ENCODE assay signal across 16 cellular contexts in genomic region chr20:4109307-4109564, GRCh38. TPM values are rescaled to one million over a fixed set of nuclear protein-coding genes. Genes with fewer than 3 reads are reported as not detected.
A peak's percentile ranks its signal among the peaks of the same experiment; 100 is the strongest.
DNase-seq lines count a peak whose midpoint lies in the region; ATAC-seq and TF ChIP-seq lines count a peak whose summit lies in the region.
"Had no signal": no experiment of that assay in that cellular context is flagged by ENCODE, and none has a peak within 500 bp of the region (broad histone marks: within the 10 kb centered on the region; RNA-seq: fewer than 3 reads in every experiment).

No MANE protein-coding gene starts in this region.

- H3K27me3 Mint-ChIP-seq in activated CD8-positive, alpha-beta T cell treated with anti-CD3 and anti-CD28 coated beads for 36 hours = peaks cover 9% of the 10 kb centered on the region

- H3K9me3 Mint-ChIP-seq in activated CD8-positive, alpha-beta T cell treated with anti-CD3 and anti-CD28 coated beads for 36 hours = no peaks in the 10 kb centered on the region

- no peaks in the 10 kb centered on the region for H3K36me3 Mint-ChIP-seq in activated CD8-positive, alpha-beta T cell treated with anti-CD3 and anti-CD28 coated beads for 36 hours (ENCODE audit: low read depth)
- H3K36me3 Mint-ChIP-seq: activated naive CD8-positive, alpha-beta T cell; CD4-positive, CD25-positive, alpha-beta regulatory T cell; immature natural killer cell had no signal

- H3K27ac ChIP-seq in HEK293 (ENCODE audit: extremely low read depth, low read depth, low read length) = no peak overlapping the region; the same call in 1 of the 2 replicates
- H3K27ac ChIP-seq in mesodermal cell (ENCODE audit: low read depth, low read length, severe bottlenecking) = peak overlapping the region; percentile 12
- H3K27ac ChIP-seq: breast epithelium, heart right ventricle, neutrophil, SJSA1 had no signal

- no peak overlapping the region for H3K4me3 ChIP-seq in HEK293 (ENCODE audit: low read depth, low read length)
- no peak overlapping the region for H3K4me3 ChIP-seq in mesodermal cell (ENCODE audit: extremely low read depth, insufficient read depth, low read length, poor library complexity, severe bottlenecking)
- H3K4me3 ChIP-seq: breast epithelium, heart right ventricle, SJSA1 had no signal

- H3K4me1 Mint-ChIP-seq in activated CD8-positive, alpha-beta T cell treated with anti-CD3 and anti-CD28 coated beads for 36 hours (ENCODE audit: low read depth) = peaks cover 29% of the 10 kb centered on the region

- H3K27ac Mint-ChIP-seq in activated CD8-positive, alpha-beta T cell treated with anti-CD3 and anti-CD28 coated beads for 36 hours = peak overlapping the region; percentile 80
- H3K27ac Mint-ChIP-seq: activated naive CD8-positive, alpha-beta T cell; CD4-positive, CD25-positive, alpha-beta regulatory T cell; immature natural killer cell had no signal

- CTCF ChIA-PET in HEK293 (lab: Yijun Ruan, JAX) = interaction anchor here (0.5 to 2.1 kb wide), 15 partner anchors 10 to 446 kb away, joined by 3 to 10 read pairs (median 3); no protein-coding TSS in a partner anchor
- CTCF ChIA-PET in activated CD8-positive, alpha-beta T cell treated with anti-CD3 and anti-CD28 coated beads for 36 hours (lab: Charles Lee) = interaction anchor here (0.7 to 1.7 kb wide), 5 partner anchors 14 to 107 kb away, joined by 3 to 7 read pairs (median 4); no protein-coding TSS in a partner anchor

- POLR2A ChIA-PET in HEK293 (lab: Yijun Ruan, JAX) = no interaction called here
- POLR2A ChIA-PET in activated CD8-positive, alpha-beta T cell treated with anti-CD3 and anti-CD28 coated beads for 36 hours (lab: Charles Lee) = no interaction called here

- intact Hi-C loops in activated CD8-positive, alpha-beta T cell treated with anti-CD3 and anti-CD28 coated beads for 36 hours (cut with micrococcal nuclease) = loop anchor here (5.0 kb wide), 1 partner anchor 483 kb away; no protein-coding TSS in a partner anchor

- H3K4me1 ChIP-seq in HEK293 (ENCODE audit: control insufficient read depth, insufficient read depth, low read length) = no peaks in the 10 kb centered on the region; the same call in 1 of the 2 replicates
- peaks cover 29% of the 10 kb centered on the region for H3K4me1 ChIP-seq in mesodermal cell (ENCODE audit: control insufficient read depth, insufficient read depth, low read length, poor library complexity, severe bottlenecking)
- H3K4me1 ChIP-seq: SJSA1 had no signal

- no peak overlapping the region for H3K4me3 Mint-ChIP-seq in activated CD8-positive, alpha-beta T cell treated with anti-CD3 and anti-CD28 coated beads for 36 hours
- H3K4me3 Mint-ChIP-seq: activated naive CD8-positive, alpha-beta T cell; immature natural killer cell had no signal

- H3K36me3 ChIP-seq in HEK293 (ENCODE audit: control insufficient read depth in 2 of 2, insufficient read depth in 1 of 2, low read length in 2 of 2) (no peaks in the 10 kb centered on the region), mesodermal cell (ENCODE audit: control insufficient read depth, insufficient read depth, low read length) (no peaks in the 10 kb centered on the region)
- H3K36me3 ChIP-seq: breast epithelium, heart right ventricle, neutrophil, SJSA1 had no signal

- no peak for TF ChIP-seq CTCF in HEK293 (tag by site-specific recombination; IDR thresholded peaks at IDR 0.05)
- TF ChIP-seq CTCF in activated CD8-positive, alpha-beta T cell treated with anti-CD3 and anti-CD28 coated beads for 36 hours (IDR thresholded peaks at IDR 0.05) = no peak

- 79 to 100% methylated on average over 3 of the region's 3 CpGs for WGBS in mesodermal cell (ENCODE audit: insufficient coverage in 2 of 2), 2 experiments

- ATAC-seq in activated CD8-positive, alpha-beta T cell treated with anti-CD3 and anti-CD28 coated beads for 36 hours = no peak
- ATAC-seq in HG02571 (IDR thresholded peaks at IDR 0.05; ENCODE audit: unreplicated experiment) (no peak), GM18907 (IDR thresholded peaks at IDR 0.05; ENCODE audit: unreplicated experiment) (no peak)

- DNase-seq in activated CD8-positive, alpha-beta memory T cell treated with anti-CD3 and anti-CD28 coated beads for 24 hours = peak; percentile 68
- no peak for DNase-seq in activated CD8-positive, alpha-beta memory T cell treated with anti-CD3 and anti-CD28 coated beads, Interleukin-2, amount 50 U/mL, for 4 hours
- no peak for DNase-seq in activated CD8-positive, alpha-beta T cell treated with anti-CD3 and anti-CD28 coated beads for 36 hours
- DNase-seq in NCI-H2081 treated with DMSO at 0.1 percent for 48 hours (lab: John Stamatoyannopoulos, UW) = no peak
- DNase-seq: cortex of kidney had no signal

- H3K9me3 ChIP-seq in HEK293 (ENCODE audit: control insufficient read depth, insufficient read depth, low read depth, low read length) (no peaks in the 10 kb centered on the region), mesodermal cell (ENCODE audit: control insufficient read depth, low read length) (no peaks in the 10 kb centered on the region)
- H3K9me3 ChIP-seq: breast epithelium, heart right ventricle, neutrophil, SJSA1 had no signal

TF ChIP-seq in HEK293, 187 proteins besides CTCF, POLR2A, EP300 and RAD21:
- no peak for TF ChIP-seq ZNF398 (tag by site-specific recombination; IDR thresholded peaks at IDR 0.05)
- TF ChIP-seq ZBTB20 (tag by site-specific recombination; IDR thresholded peaks at IDR 0.05) = 0 out of 2 replicates have a peak, but pooled peaks have one; percentile 23

RNA-seq across cellular contexts. Expression of gene SMOX, which starts 39.4 kb away (rescaled TPM):
- total RNA-seq in activated CD8-positive, alpha-beta T cell treated with anti-CD3 and anti-CD28 coated beads for 36 hours = 1 to 10 TPM; 7.0 to 8.4 TPM
- 48.1 TPM for polyA plus RNA-seq in mesodermal cell (2013, experiment 1 of 2)
- 32.4 TPM for polyA plus RNA-seq in mesodermal cell (2013, experiment 2 of 2)
